22 cellular contexts compared by ENCODE assay signal in the genomic region with DNA sequence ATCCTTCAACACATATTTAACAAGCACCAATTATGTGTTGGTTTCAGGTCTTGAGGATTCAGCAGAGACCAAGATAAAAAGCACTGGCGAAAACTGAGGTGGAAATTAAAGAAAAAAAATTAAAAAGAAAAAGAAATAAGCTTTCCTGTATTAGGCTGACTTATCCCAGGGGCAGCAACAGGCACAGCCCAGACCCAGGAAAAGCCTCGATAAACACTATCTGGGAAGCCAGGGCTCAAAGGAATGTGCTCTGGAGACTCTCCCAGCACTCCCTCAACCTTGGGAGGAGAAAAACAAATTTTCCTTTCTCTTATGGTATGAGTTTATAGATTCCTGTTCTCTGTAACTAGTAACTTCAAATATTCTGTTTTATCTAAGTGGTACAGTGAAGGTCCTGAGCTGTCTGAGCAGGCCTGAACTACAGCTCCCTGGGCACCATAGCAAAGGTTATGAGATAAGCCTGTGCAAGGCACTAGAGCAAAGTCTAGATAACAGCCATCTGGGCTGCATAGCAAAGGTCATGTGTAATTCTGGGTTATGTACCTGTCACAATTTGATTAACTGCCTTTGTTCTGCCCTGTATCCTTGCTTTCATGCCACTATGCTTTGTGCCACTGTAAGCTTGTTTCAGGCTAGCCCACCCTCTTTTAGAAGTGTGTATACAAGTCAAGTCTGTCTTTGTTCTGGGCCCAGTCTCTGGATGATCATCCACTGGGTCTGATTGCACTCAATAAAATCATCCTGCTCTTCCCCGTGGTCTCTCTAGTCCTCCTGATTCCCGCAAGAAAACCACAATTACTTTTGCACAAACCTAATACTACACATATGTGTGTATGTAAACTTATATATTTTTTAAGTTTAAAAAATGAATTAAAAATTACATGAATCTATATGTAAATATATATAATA. TPM values are rescaled to one million over a fixed set of nuclear protein-coding genes. Genes with fewer than 3 reads are reported as not detected.
A peak's percentile ranks its signal among the peaks of the same experiment; 100 is the strongest.
DNase-seq lines count a peak whose midpoint lies in the region; ATAC-seq and TF ChIP-seq lines count a peak whose summit lies in the region.
"Had no signal": no experiment of that assay in that cellular context is flagged by ENCODE, and none has a peak within 500 bp of the region (broad histone marks: within the 10 kb centered on the region; RNA-seq: fewer than 3 reads in every experiment).

No MANE protein-coding gene starts in this region.

- H3K36me3 Mint-ChIP-seq in WTC11 (peaks cover 45% of the 10 kb centered on the region), progenitor cell of endocrine pancreas (ENCODE audit: insufficient read depth) (no peaks in the 10 kb centered on the region)

- H3K27me3 ChIP-seq in right cardiac atrium (ENCODE audit: control insufficient read depth, insufficient read depth) = no peaks in the 10 kb centered on the region
- no peaks in the 10 kb centered on the region for H3K27me3 ChIP-seq in mammary epithelial cell (ENCODE audit: insufficient read depth, low read length)
- H3K27me3 ChIP-seq: SJSA1 had no signal

- TF ChIP-seq CTCF in WTC11 (IDR thresholded peaks at IDR 0.05) = no peak
- TF ChIP-seq CTCF in progenitor cell of endocrine pancreas (IDR thresholded peaks at IDR 0.05; ENCODE audit: unreplicated experiment) = no peak
- no peak for TF ChIP-seq CTCF in mammary epithelial cell (conservative IDR thresholded peaks at IDR 0.05 in 1 of 2, IDR thresholded peaks at IDR 0.05 in 1 of 2; ENCODE audit: extremely low read depth in 1 of 2, insufficient read depth in 1 of 2, low read depth in 1 of 2, low read length in 2 of 2)

- peaks cover 66% of the 10 kb centered on the region for H3K9me3 Mint-ChIP-seq in WTC11
- peaks cover 26% of the 10 kb centered on the region for H3K9me3 Mint-ChIP-seq in progenitor cell of endocrine pancreas (ENCODE audit: low read depth)
- H3K9me3 Mint-ChIP-seq: HFFc6 had no signal

- CTCF ChIA-PET in WTC11 (lab: Charles Lee) (no interaction called here), mammary epithelial cell (lab: Charles Lee; ENCODE audit: low non-redundant PET) (no interaction called here)

- H3K4me1 ChIP-seq in right cardiac atrium (ENCODE audit: control insufficient read depth, insufficient read depth, low read length) = no peaks in the 10 kb centered on the region
- H3K4me1 ChIP-seq in mammary epithelial cell (ENCODE audit: insufficient read depth, low read length) = no peaks in the 10 kb centered on the region
- H3K4me1 ChIP-seq: SJSA1 had no signal

- H3K9me3 ChIP-seq in right cardiac atrium (ENCODE audit: control insufficient read depth, low read length) (peaks cover 3% of the 10 kb centered on the region), mammary epithelial cell (replicated peaks; ENCODE audit: insufficient read depth, low read length) (no peaks in the 10 kb centered on the region)
- H3K9me3 ChIP-seq: SJSA1 had no signal

- H3K27ac Mint-ChIP-seq in WTC11 (no peak overlapping the region), progenitor cell of endocrine pancreas (peak overlapping the region; percentile 45)
- H3K27ac Mint-ChIP-seq: HFFc6 had no signal

- H3K27me3 Mint-ChIP-seq in WTC11 (ENCODE audit: low read depth) (peaks cover 3% of the 10 kb centered on the region; the same call in 1 of the 2 replicates), progenitor cell of endocrine pancreas (no peaks in the 10 kb centered on the region)

- H3K4me3 ChIP-seq in right cardiac atrium (ENCODE audit: low read length) = no peak overlapping the region
- no peak overlapping the region for H3K4me3 ChIP-seq in mammary epithelial cell (replicated peaks in 1 of 3; ENCODE audit: insufficient read depth in 1 of 3, low read depth in 2 of 3, low read length in 3 of 3)
- H3K4me3 ChIP-seq: GM23248, SJSA1 had no signal

- no TSS peak for BruUV-seq in mammary epithelial cell (replicated peaks; lab: Mats Ljungman, UMichigan)

- no peak overlapping the region for H3K27ac ChIP-seq in right cardiac atrium (ENCODE audit: low read length)
- H3K27ac ChIP-seq in mammary epithelial cell (ENCODE audit: insufficient read depth, low read depth, low read length) = no peak overlapping the region
- H3K27ac ChIP-seq: GM23248, SJSA1 had no signal

- intact Hi-C loops in Right ventricle myocardium inferior (cut with DNase I) (no loop called here), right cardiac atrium (cut with DNase I) (no loop called here), left colon (cut with DNase I, micrococcal nuclease) (no loop called here), mammary epithelial cell (cut with micrococcal nuclease) (no loop called here), posterior vena cava (cut with DNase I) (no loop called here)

- no peaks in the 10 kb centered on the region for H3K79me2 ChIP-seq in mammary epithelial cell (ENCODE audit: insufficient read depth, low read length)

- POLR2A ChIA-PET in WTC11 (lab: Charles Lee) = no interaction called here

- no peaks in the 10 kb centered on the region for H3K36me3 ChIP-seq in mammary epithelial cell (ENCODE audit: insufficient read depth, low read length)
- H3K36me3 ChIP-seq: SJSA1 had no signal

- H3K4me2 ChIP-seq in mammary epithelial cell (ENCODE audit: insufficient read depth, low read depth, low read length) = no peak overlapping the region

- no peak overlapping the region for H3K9ac ChIP-seq in mammary epithelial cell (ENCODE audit: insufficient read depth, low read length)
- H3K9ac ChIP-seq: GM23248 had no signal

- in situ Hi-C loops in mammary epithelial cell (cut with MboI; ENCODE audit: low sequenced_read_pairs in 2 of 2) = no loop called here

- no peak overlapping the region for H3K4me3 Mint-ChIP-seq in WTC11
- H3K4me3 Mint-ChIP-seq in progenitor cell of endocrine pancreas (ENCODE audit: low read depth) = no peak overlapping the region
- H3K4me3 Mint-ChIP-seq: CD4-positive, alpha-beta memory T cell; HFFc6 had no signal

- ATAC-seq in Right ventricle myocardium inferior (peak; percentile 87), right cardiac atrium (no peak), WTC11 (no peak), left colon (peak; percentile 89)

- dilution Hi-C loops in mammary epithelial cell (cut with HindIII; ENCODE audit: low sequenced_read_pairs) = no loop called here

- H3K4me1 Mint-ChIP-seq in WTC11 (no peaks in the 10 kb centered on the region), progenitor cell of endocrine pancreas (ENCODE audit: low read depth) (peaks cover 14% of the 10 kb centered on the region)

- 57% methylated on average over 4 of the region's 4 CpGs for WGBS in right cardiac atrium
- 49% methylated on average over 4 of the region's 4 CpGs for WGBS in mammary epithelial cell (ENCODE audit: low coverage, missing lambda C conversion rate)

- no peak for DNase-seq in Right ventricle myocardium inferior (ENCODE audit: missing footprints)
- no peak for DNase-seq in right cardiac atrium
- DNase-seq in WTC11 (ENCODE audit: low spot score) = no peak
- no peak for DNase-seq in left colon
- no peak for DNase-seq in progenitor cell of endocrine pancreas (ENCODE audit: low spot score, unreplicated experiment)
- DNase-seq in mammary epithelial cell = no peak
- DNase-seq in SKM-1 (lab: John Stamatoyannopoulos, UW; ENCODE audit: unreplicated experiment) = no peak
- no peak for DNase-seq in posterior vena cava (ENCODE audit: low spot score)
- DNase-seq: 8988T; Calu3; CD4-positive, alpha-beta memory T cell; DND-41; GM23248; HFFc6; Karpas-422; MM.1S; NCI-H1105 treated with DMSO at 0.1 percent for 48 hours; NCI-H1694 treated with DMSO at 0.1 percent for 48 hours; NCI-H446; RPMI8226 had no signal

- no peaks in the 10 kb centered on the region for H4K20me1 ChIP-seq in mammary epithelial cell (ENCODE audit: insufficient read depth, low read length)

- no peak overlapping the region for H2AFZ ChIP-seq in mammary epithelial cell (ENCODE audit: low read depth, low read length)
- H2AFZ ChIP-seq: GM23248 had no signal

TF ChIP-seq in WTC11, 78 proteins besides CTCF, POLR2A, EP300 and RAD21 (continues in another document):
- TF ChIP-seq, protein P1, sequence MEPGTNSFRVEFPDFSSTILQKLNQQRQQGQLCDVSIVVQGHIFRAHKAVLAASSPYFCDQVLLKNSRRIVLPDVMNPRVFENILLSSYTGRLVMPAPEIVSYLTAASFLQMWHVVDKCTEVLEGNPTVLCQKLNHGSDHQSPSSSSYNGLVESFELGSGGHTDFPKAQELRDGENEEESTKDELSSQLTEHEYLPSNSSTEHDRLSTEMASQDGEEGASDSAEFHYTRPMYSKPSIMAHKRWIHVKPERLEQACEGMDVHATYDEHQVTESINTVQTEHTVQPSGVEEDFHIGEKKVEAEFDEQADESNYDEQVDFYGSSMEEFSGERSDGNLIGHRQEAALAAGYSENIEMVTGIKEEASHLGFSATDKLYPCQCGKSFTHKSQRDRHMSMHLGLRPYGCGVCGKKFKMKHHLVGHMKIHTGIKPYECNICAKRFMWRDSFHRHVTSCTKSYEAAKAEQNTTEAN (CRISPR knock-in tag; IDR thresholded peaks at IDR 0.05) = no peak
- no peak for TF ChIP-seq NR1H2 (CRISPR knock-in tag; IDR thresholded peaks at IDR 0.05)
- peak; percentile 66; the same call in 1 of the 2 replicates for TF ChIP-seq HMGA2 (CRISPR knock-in tag; IDR thresholded peaks at IDR 0.05)
- TF ChIP-seq, protein P2, sequence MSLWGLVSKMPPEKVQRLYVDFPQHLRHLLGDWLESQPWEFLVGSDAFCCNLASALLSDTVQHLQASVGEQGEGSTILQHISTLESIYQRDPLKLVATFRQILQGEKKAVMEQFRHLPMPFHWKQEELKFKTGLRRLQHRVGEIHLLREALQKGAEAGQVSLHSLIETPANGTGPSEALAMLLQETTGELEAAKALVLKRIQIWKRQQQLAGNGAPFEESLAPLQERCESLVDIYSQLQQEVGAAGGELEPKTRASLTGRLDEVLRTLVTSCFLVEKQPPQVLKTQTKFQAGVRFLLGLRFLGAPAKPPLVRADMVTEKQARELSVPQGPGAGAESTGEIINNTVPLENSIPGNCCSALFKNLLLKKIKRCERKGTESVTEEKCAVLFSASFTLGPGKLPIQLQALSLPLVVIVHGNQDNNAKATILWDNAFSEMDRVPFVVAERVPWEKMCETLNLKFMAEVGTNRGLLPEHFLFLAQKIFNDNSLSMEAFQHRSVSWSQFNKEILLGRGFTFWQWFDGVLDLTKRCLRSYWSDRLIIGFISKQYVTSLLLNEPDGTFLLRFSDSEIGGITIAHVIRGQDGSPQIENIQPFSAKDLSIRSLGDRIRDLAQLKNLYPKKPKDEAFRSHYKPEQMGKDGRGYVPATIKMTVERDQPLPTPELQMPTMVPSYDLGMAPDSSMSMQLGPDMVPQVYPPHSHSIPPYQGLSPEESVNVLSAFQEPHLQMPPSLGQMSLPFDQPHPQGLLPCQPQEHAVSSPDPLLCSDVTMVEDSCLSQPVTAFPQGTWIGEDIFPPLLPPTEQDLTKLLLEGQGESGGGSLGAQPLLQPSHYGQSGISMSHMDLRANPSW (CRISPR knock-in tag; conservative IDR thresholded peaks at IDR 0.05; ENCODE audit: low read depth) = no peak
- no peak for TF ChIP-seq ZNF671 (CRISPR knock-in tag; IDR thresholded peaks at IDR 0.05)

RNA-seq across cellular contexts. Expression of a gene that starts 54.0 kb away (rescaled TPM):
- total RNA-seq in Right ventricle myocardium inferior (not detected), right cardiac atrium (under 1 TPM in 3 of 4 donors, not detected in 1; 0.09 to 0.14 (median 0.11) TPM), WTC11 (2021) (not detected in 3 replicates), left colon (not detected), progenitor cell of endocrine pancreas (not detected in 2 replicates), mammary epithelial cell (not detected), posterior vena cava (not detected)
- polyA plus RNA-seq in right cardiac atrium (0.05 TPM), mammary epithelial cell (not detected)
- polyA minus RNA-seq in mammary epithelial cell = not detected
- total RNA-seq: Calu3; CD4-positive, alpha-beta memory T cell; GM23248; HFFc6; SJSA1 had no signal
- polyA plus RNA-seq: BJ; CD4-positive, alpha-beta memory T cell; GM23248 had no signal

Comparison
In these comparisons a context has a peak if more than half of its experiments do, and no peak if none do; other contexts are left out.
1. ATAC-seq: peak in Right ventricle myocardium inferior (single experiment) and left colon (single experiment); none in right cardiac atrium (0 of 2) and WTC11 (single experiment).